8 cellular contexts compared by ENCODE assay signal in the genomic region with DNA sequence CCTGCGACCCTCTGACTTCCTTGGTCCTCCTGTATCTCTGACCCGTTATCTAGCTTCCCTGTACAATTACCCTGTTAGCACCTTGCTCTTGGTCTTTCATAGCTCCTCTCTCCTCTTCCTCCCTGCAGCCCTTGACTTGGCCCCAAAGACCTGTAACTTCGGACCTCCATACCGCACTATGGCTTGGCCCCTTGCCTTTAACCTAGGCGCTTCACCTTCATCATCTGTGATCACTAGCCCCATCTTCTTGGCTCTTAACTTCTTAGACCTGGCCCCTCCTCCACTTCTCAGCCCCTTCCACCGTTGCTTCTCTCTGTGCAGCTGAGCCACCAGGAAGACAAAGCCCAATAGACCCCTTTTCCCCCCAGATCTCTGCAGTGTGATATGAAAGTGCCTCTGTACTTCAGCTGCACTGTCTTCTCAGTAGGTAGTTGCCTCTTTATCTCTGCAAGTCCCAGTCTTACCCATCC. TPM values are rescaled to one million over a fixed set of nuclear protein-coding genes. Genes with fewer than 3 reads are reported as not detected.
A peak's percentile ranks its signal among the peaks of the same experiment; 100 is the strongest.
DNase-seq lines count a peak whose midpoint lies in the region; ATAC-seq and TF ChIP-seq lines count a peak whose summit lies in the region.

No MANE protein-coding gene starts in this region.

- no peaks in the 10 kb centered on the region for H3K27me3 Mint-ChIP-seq in CD8-positive, alpha-beta T cell (ENCODE audit: low read depth)
- H3K27me3 Mint-ChIP-seq in naive thymus-derived CD8-positive, alpha-beta T cell = no peaks in the 10 kb centered on the region

- no peak for DNase-seq in CD8-positive, alpha-beta T cell
- DNase-seq in choroid plexus epithelial cell (ENCODE audit: low read depth) = no peak
- DNase-seq in naive thymus-derived CD8-positive, alpha-beta T cell = peak in 3 of 10 donors; percentile 2 to 12 (median 7)
- no peak for DNase-seq in NCI-H510A (lab: John Stamatoyannopoulos, UW)
- DNase-seq in midbrain (lab: John Stamatoyannopoulos, UW) = no peak
- no peak for DNase-seq in NCI-H345 treated with DMSO at 0.1 percent for 48 hours (lab: John Stamatoyannopoulos, UW; ENCODE audit: unreplicated experiment)
- DNase-seq in hepatic stellate cell (ENCODE audit: low spot score) = no peak

- H3K79me2 ChIP-seq in KMS-11 (ENCODE audit: insufficient read depth, low read depth) = peaks cover 8% of the 10 kb centered on the region; the same call in 1 of the 2 replicates

- H3K4me3 ChIP-seq in CD8-positive, alpha-beta T cell (ENCODE audit: low read depth, low read length) = peak overlapping the region; percentile 74
- H3K4me3 ChIP-seq in KMS-11 (IDR thresholded peaks at IDR 0.05; ENCODE audit: insufficient read depth, low read depth, low read length) (peak overlapping the region; percentile 50), choroid plexus epithelial cell (ENCODE audit: low read depth, low read length) (peak overlapping the region; percentile 89)

- peak overlapping the region; percentile 58; the same call in 1 of the 2 replicates for H3K9ac ChIP-seq in KMS-11

- H3K9me3 ChIP-seq in CD8-positive, alpha-beta T cell (ENCODE audit: low read length) = no peaks in the 10 kb centered on the region

- H3K36me3 ChIP-seq in CD8-positive, alpha-beta T cell (ENCODE audit: insufficient read depth, low read length) = no peaks in the 10 kb centered on the region
- no peaks in the 10 kb centered on the region for H3K36me3 ChIP-seq in KMS-11 (ENCODE audit: insufficient read depth)

- POLR2A ChIA-PET in CD8-positive, alpha-beta T cell (lab: Charles Lee) = interaction anchor here (1.1 to 2.0 kb wide), 7 partner anchors 12 to 189 kb away, joined by 3 to 24 read pairs (median 7); a partner anchor contains a TSS
- POLR2A ChIA-PET in naive thymus-derived CD8-positive, alpha-beta T cell (lab: Charles Lee) = interaction anchor here (1.3 to 2.2 kb wide), 7 partner anchors 9 to 189 kb away, joined by 3 to 23 read pairs (median 6); a partner anchor contains a TSS

- no peaks in the 10 kb centered on the region for H3K27me3 ChIP-seq in CD8-positive, alpha-beta T cell (ENCODE audit: insufficient read depth, low read length)
- H3K27me3 ChIP-seq in KMS-11 (ENCODE audit: insufficient read depth, low read depth) = no peaks in the 10 kb centered on the region

- peak overlapping the region; percentile 92 for H3K4me3 Mint-ChIP-seq in CD8-positive, alpha-beta T cell
- H3K4me3 Mint-ChIP-seq in naive thymus-derived CD8-positive, alpha-beta T cell = peak overlapping the region; percentile 86 to 100 (median 96)

- CTCF ChIA-PET in CD8-positive, alpha-beta T cell (lab: Charles Lee) = interaction anchor here (0.6 to 3.2 kb wide), 7 partner anchors 9 to 81 kb away, joined by 3 to 13 read pairs (median 3); a partner anchor contains a TSS

- H3K36me3 Mint-ChIP-seq in CD8-positive, alpha-beta T cell = peaks cover 39% of the 10 kb centered on the region
- H3K36me3 Mint-ChIP-seq in naive thymus-derived CD8-positive, alpha-beta T cell = peaks cover 17 to 27% (median 26%) of the 10 kb centered on the region in 3 donors

- no peak for ATAC-seq in CD8-positive, alpha-beta T cell
- ATAC-seq in naive thymus-derived CD8-positive, alpha-beta T cell = no peak

- peaks cover 38% of the 10 kb centered on the region for H3K4me1 Mint-ChIP-seq in CD8-positive, alpha-beta T cell (ENCODE audit: low read depth)
- peaks cover 29 to 41% (median 33%) of the 10 kb centered on the region in 4 donors for H3K4me1 Mint-ChIP-seq in naive thymus-derived CD8-positive, alpha-beta T cell

- peaks cover 23% of the 10 kb centered on the region for H3K4me1 ChIP-seq in CD8-positive, alpha-beta T cell (ENCODE audit: insufficient read depth, low read length)
- H3K4me1 ChIP-seq in KMS-11 (ENCODE audit: low read depth, poor library complexity, severe bottlenecking) = peaks cover 13% of the 10 kb centered on the region

- TF ChIP-seq CTCF in CD8-positive, alpha-beta T cell (IDR thresholded peaks at IDR 0.05) = no peak
- TF ChIP-seq CTCF in KMS-11 (conservative IDR thresholded peaks at IDR 0.05; ENCODE audit: low read depth, low read length) (no peak), choroid plexus epithelial cell (conservative IDR thresholded peaks at IDR 0.05; ENCODE audit: low read depth, low read length) (no peak)

- H3K27ac ChIP-seq in CD8-positive, alpha-beta T cell (ENCODE audit: low read depth, low read length) = peak overlapping the region; percentile 46
- H3K27ac ChIP-seq in KMS-11 = no peak overlapping the region

- H3K9me3 Mint-ChIP-seq in CD8-positive, alpha-beta T cell = no peaks in the 10 kb centered on the region
- H3K9me3 Mint-ChIP-seq in naive thymus-derived CD8-positive, alpha-beta T cell = peaks cover 0 to 10% (median 3%) of the 10 kb centered on the region in 9 donors

- peak overlapping the region; percentile 71 for H3K4me2 ChIP-seq in KMS-11

- peak overlapping the region; percentile 74 for H2AFZ ChIP-seq in KMS-11 (ENCODE audit: low read depth)

- peak overlapping the region; percentile 88 for H3K27ac Mint-ChIP-seq in CD8-positive, alpha-beta T cell
- peak overlapping the region; percentile 18 to 94 (median 92) for H3K27ac Mint-ChIP-seq in naive thymus-derived CD8-positive, alpha-beta T cell

- intact Hi-C loops in CD8-positive, alpha-beta T cell (cut with DNase I, micrococcal nuclease) = loop anchor here (2.0 to 10.0 kb wide), 6 partner anchors 75 to 812 kb away; a partner anchor contains a TSS

- no peaks in the 10 kb centered on the region for H4K20me1 ChIP-seq in KMS-11 (ENCODE audit: insufficient read depth)

RNA-seq across cellular contexts. Expression of a gene that starts 0.7 kb away (rescaled TPM):
- 1 to 10 TPM; 1.1 to 1.3 TPM for total RNA-seq in CD8-positive, alpha-beta T cell
- 10 to 100 TPM; 11.6 to 12.5 TPM for total RNA-seq in naive thymus-derived CD8-positive, alpha-beta T cell
- 1 to 10 TPM; 8.5 to 9.7 (median 8.8) TPM for polyA plus RNA-seq in naive thymus-derived CD8-positive, alpha-beta T cell

RNA-seq across cellular contexts. Expression of a gene that starts 29.9 kb away (rescaled TPM):
- total RNA-seq in CD8-positive, alpha-beta T cell = 10 to 100 TPM; 17.6 to 18.3 TPM
- total RNA-seq in naive thymus-derived CD8-positive, alpha-beta T cell = 10 to 100 TPM; 20.5 to 22.6 TPM
- 10 to 100 TPM; 36.2 to 54.6 (median 46.0) TPM for polyA plus RNA-seq in naive thymus-derived CD8-positive, alpha-beta T cell

RNA-seq across cellular contexts. Expression of a gene that starts 30.2 kb away (rescaled TPM):
- 1 to 10 TPM; 3.0 to 3.3 TPM for total RNA-seq in CD8-positive, alpha-beta T cell
- total RNA-seq in naive thymus-derived CD8-positive, alpha-beta T cell = 1 to 10 TPM; 7.4 to 9.4 TPM
- polyA plus RNA-seq in naive thymus-derived CD8-positive, alpha-beta T cell = 1 to 10 TPM; 1.1 to 2.9 (median 2.7) TPM

Comparison
In these comparisons a context has a peak if more than half of its experiments do, and no peak if none do; other contexts are left out.
1. RNA of a gene that starts 0.7 kb away (total RNA-seq): 11.6 to 12.5 TPM in naive thymus-derived CD8-positive, alpha-beta T cell; 1.1 to 1.3 TPM in CD8-positive, alpha-beta T cell; every median in the first group is over 4 times any median in the second.
2. Peak in every context shown above with its lines, with median percentiles within 50 percentile points of each other: H3K4me3 ChIP-seq.